15 cellular contexts compared by ENCODE assay signal in the genomic region with DNA sequence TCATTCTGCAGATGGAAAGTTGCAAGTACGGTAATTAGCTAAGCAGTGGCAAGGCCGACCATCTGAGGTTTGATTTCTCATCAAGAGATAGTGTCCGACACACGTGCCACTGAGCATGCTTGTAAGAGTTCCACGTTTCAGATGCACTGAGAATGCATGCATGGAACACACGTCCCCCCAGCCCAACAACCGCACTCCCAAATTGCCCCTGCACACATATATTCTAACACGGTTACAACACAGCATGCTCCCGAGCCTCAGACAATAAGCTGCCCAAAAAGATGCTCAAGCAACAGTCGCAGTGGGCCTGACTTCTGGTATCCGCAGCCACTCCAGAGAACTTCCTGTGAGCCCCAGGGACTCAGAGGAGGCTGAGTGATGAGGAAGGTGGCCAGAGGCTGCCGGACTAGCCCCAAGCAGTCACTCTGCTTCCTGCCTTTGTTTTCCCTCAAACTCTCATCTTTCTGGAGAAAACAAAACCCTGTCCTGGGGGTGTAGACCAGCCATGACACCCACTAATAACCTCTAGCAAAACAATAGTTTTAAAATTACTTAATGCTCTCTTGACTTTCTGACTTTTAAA.
DNase-seq lines count a peak whose midpoint lies in the region; ATAC-seq and TF ChIP-seq lines count a peak whose summit lies in the region.
"Had no signal": no experiment of that assay in that cellular context is flagged by ENCODE, and none has a peak within 500 bp of the region (broad histone marks: within the 10 kb centered on the region; RNA-seq: fewer than 3 reads in every experiment).

No MANE protein-coding gene starts in this region.

- no peak overlapping the region for H3K4me2 ChIP-seq in mesenchymal stem cell (ENCODE audit: low read length, poor library complexity, severe bottlenecking)

- H3K4me1 ChIP-seq in Caco-2 (peaks cover 71% of the 10 kb centered on the region), mesenchymal stem cell (ENCODE audit: control insufficient read depth, insufficient read depth, low read depth, low read length) (peaks cover 10% of the 10 kb centered on the region)

- H2AK5ac ChIP-seq in mesenchymal stem cell (ENCODE audit: low read length, severe bottlenecking), result peak overlapping the region; percentile 20

- peak overlapping the region; percentile 35 for H4K8ac ChIP-seq in mesenchymal stem cell (ENCODE audit: low read length)

- no peak overlapping the region for H3K27ac ChIP-seq in mesenchymal stem cell (ENCODE audit: low read length, poor library complexity, severe bottlenecking)

- no peaks in the 10 kb centered on the region for H3K27me3 ChIP-seq in Caco-2 (replicated peaks; ENCODE audit: control insufficient read depth, insufficient read depth, low read length)
- no peaks in the 10 kb centered on the region for H3K27me3 ChIP-seq in mesenchymal stem cell (ENCODE audit: control insufficient read depth in 1 of 2, insufficient read depth in 1 of 2, low read length in 2 of 2)

- H2BK120ac ChIP-seq in mesenchymal stem cell (ENCODE audit: low read depth, low read length), result no peak overlapping the region

- H3K14ac ChIP-seq in mesenchymal stem cell (ENCODE audit: low read length in 2 of 2), result no peak overlapping the region

- H3K27me3 Mint-ChIP-seq in Caco-2 (ENCODE audit: insufficient read depth, unreplicated experiment), result no peaks in the 10 kb centered on the region
- H3K27me3 Mint-ChIP-seq in activated T-helper 17 cell treated with anti-CD3 and anti-CD28 coated beads, Interleukin-2, amount 50 U/mL, for 72 hours, result no peaks in the 10 kb centered on the region
- no peaks in the 10 kb centered on the region for H3K27me3 Mint-ChIP-seq in activated CD8-positive, alpha-beta T cell treated with anti-CD3 and anti-CD28 coated beads, Interleukin-2, amount 10 ng/mL, durations not matched to agents 7 days and 5 days (ENCODE audit: low read depth)
- H3K27me3 Mint-ChIP-seq: effector memory CD8-positive, alpha-beta T cell; stimulated activated naive CD8-positive, alpha-beta T cell treated with anti-CD3 and anti-CD28 coated beads, Interleukin-15, amount 100 ng/mL, for 72 hours had no signal

- H3K4me3 ChIP-seq in Caco-2 (ENCODE audit: low read depth, low read length), result no peak overlapping the region
- no peak overlapping the region for H3K4me3 ChIP-seq in mesenchymal stem cell (ENCODE audit: insufficient read depth in 1 of 2, low read depth in 1 of 2, low read length in 2 of 2)
- H3K4me3 ChIP-seq: GM23248 had no signal

- DNase-seq in Caco-2, result no peak
- DNase-seq in KBM-7, result peak; percentile 33
- no peak for DNase-seq in mesenchymal stem cell
- no peak for DNase-seq in SIG-M5 treated with dmso at 0.1 percent for 504 hours (lab: John Stamatoyannopoulos, UW; ENCODE audit: unreplicated experiment)
- no peak for DNase-seq in activated CD8-positive, alpha-beta T cell treated with anti-CD3 and anti-CD28 coated beads, Interleukin-2, amount 10 ng/mL, durations not matched to agents 7 days and 5 days
- no peak for DNase-seq in iPS-NIHi11 (ENCODE audit: low spot score)
- DNase-seq: activated CD8-positive, alpha-beta memory T cell treated with anti-CD3 and anti-CD28 coated beads, Interleukin-2, amount 50 U/mL, for 4 hours; amniotic stem cell; effector memory CD8-positive, alpha-beta T cell; GM23248; NCI-H1048; stimulated activated naive CD8-positive, alpha-beta T cell treated with anti-CD3 and anti-CD28 coated beads, Interleukin-15, amount 100 ng/mL, for 72 hours; T1000 had no signal

- POLR2A ChIA-PET in Caco-2 (lab: Charles Lee), result interaction anchor here (0.6 to 2.1 kb wide), 9 partner anchors 11 to 406 kb away, joined by 3 to 22 read pairs (median 11); no protein-coding TSS in a partner anchor
- POLR2A ChIA-PET in activated CD8-positive, alpha-beta T cell treated with anti-CD3 and anti-CD28 coated beads, Interleukin-2, amount 10 ng/mL, durations not matched to agents 7 days and 5 days (lab: Charles Lee), result no interaction called here

- H3K9me3 ChIP-seq in Caco-2 (no peaks in the 10 kb centered on the region; the same call in 1 of the 2 replicates), mesenchymal stem cell (ENCODE audit: control insufficient read depth, low read length) (no peaks in the 10 kb centered on the region)

- BruUV-seq in Caco-2 (replicated peaks; lab: Mats Ljungman, UMichigan), result no TSS peak

- peaks cover 54% of the 10 kb centered on the region for H3K4me1 Mint-ChIP-seq in Caco-2 (ENCODE audit: low read depth, unreplicated experiment)
- peaks cover 19% of the 10 kb centered on the region for H3K4me1 Mint-ChIP-seq in activated T-helper 17 cell treated with anti-CD3 and anti-CD28 coated beads, Interleukin-2, amount 50 U/mL, for 72 hours
- peaks cover 12% of the 10 kb centered on the region for H3K4me1 Mint-ChIP-seq in activated CD8-positive, alpha-beta T cell treated with anti-CD3 and anti-CD28 coated beads, Interleukin-2, amount 10 ng/mL, durations not matched to agents 7 days and 5 days (ENCODE audit: low read depth)

- peak overlapping the region in 1 of 2 experiments; percentile 24 for H3K4ac ChIP-seq in mesenchymal stem cell (ENCODE audit: low read depth in 1 of 2, low read length in 2 of 2)

- no peak for TF ChIP-seq CTCF in Caco-2 (IDR thresholded peaks at IDR 0.05; ENCODE audit: insufficient read depth in 1 of 2, low read depth in 1 of 2, low read length in 1 of 2, severe bottlenecking in 1 of 2, unreplicated experiment in 1 of 2)

- no peak overlapping the region for H2BK15ac ChIP-seq in mesenchymal stem cell (ENCODE audit: low read depth, poor library complexity, severe bottlenecking)

- H3K79me1 ChIP-seq in mesenchymal stem cell (replicated peaks; ENCODE audit: low read length, poor library complexity, severe bottlenecking), result peaks cover 2% of the 10 kb centered on the region

- no peak overlapping the region for H2AFZ ChIP-seq in mesenchymal stem cell (ENCODE audit: low read depth, low read length)
- H2AFZ ChIP-seq: GM23248 had no signal

- H3K27ac Mint-ChIP-seq in Caco-2 (ENCODE audit: unreplicated experiment), result peak overlapping the region; percentile 90
- H3K27ac Mint-ChIP-seq in activated T-helper 17 cell treated with anti-CD3 and anti-CD28 coated beads, Interleukin-2, amount 50 U/mL, for 72 hours, result peak overlapping the region; percentile 6
- no peak overlapping the region for H3K27ac Mint-ChIP-seq in activated CD8-positive, alpha-beta T cell treated with anti-CD3 and anti-CD28 coated beads, Interleukin-2, amount 10 ng/mL, durations not matched to agents 7 days and 5 days
- H3K27ac Mint-ChIP-seq: effector memory CD8-positive, alpha-beta T cell had no signal

- H2BK12ac ChIP-seq in mesenchymal stem cell (ENCODE audit: low read length in 2 of 2), result peak overlapping the region; percentile 72 to 89

- peaks cover 39% of the 10 kb centered on the region for H3K36me3 Mint-ChIP-seq in Caco-2 (ENCODE audit: insufficient read depth, unreplicated experiment)
- H3K36me3 Mint-ChIP-seq in activated T-helper 17 cell treated with anti-CD3 and anti-CD28 coated beads, Interleukin-2, amount 50 U/mL, for 72 hours (ENCODE audit: low read depth), result no peaks in the 10 kb centered on the region
- H3K36me3 Mint-ChIP-seq in activated CD8-positive, alpha-beta T cell treated with anti-CD3 and anti-CD28 coated beads, Interleukin-2, amount 10 ng/mL, durations not matched to agents 7 days and 5 days (ENCODE audit: low read depth), result no peaks in the 10 kb centered on the region

- H3K18ac ChIP-seq in mesenchymal stem cell (ENCODE audit: low read depth in 1 of 2, low read length in 2 of 2), result peak overlapping the region in 1 of 2 experiments; percentile 61

- CTCF ChIA-PET in Caco-2 (lab: Charles Lee), result interaction anchor here (0.6 to 2.6 kb wide), 3 partner anchors 11 to 216 kb away, joined by 4 to 31 read pairs (median 4); no protein-coding TSS in a partner anchor
- CTCF ChIA-PET in activated CD8-positive, alpha-beta T cell treated with anti-CD3 and anti-CD28 coated beads, Interleukin-2, amount 10 ng/mL, durations not matched to agents 7 days and 5 days (lab: Charles Lee), result interaction anchor here (0.9 to 1.2 kb wide), 3 partner anchors 12 to 118 kb away, joined by 3 to 8 read pairs (median 3); no protein-coding TSS in a partner anchor

- H4K91ac ChIP-seq in mesenchymal stem cell (ENCODE audit: low read length), result peak overlapping the region; percentile 37

- ATAC-seq in activated T-helper 17 cell treated with anti-CD3 and anti-CD28 coated beads, Interleukin-2, amount 50 U/mL, for 72 hours (replicated peaks), result no peak
- ATAC-seq in GM19467 (IDR thresholded peaks at IDR 0.05; ENCODE audit: unreplicated experiment), result no peak
- ATAC-seq in activated CD8-positive, alpha-beta T cell treated with anti-CD3 and anti-CD28 coated beads, Interleukin-2, amount 10 ng/mL, durations not matched to agents 7 days and 5 days, result no peak
- ATAC-seq: effector memory CD8-positive, alpha-beta T cell; stimulated activated naive CD8-positive, alpha-beta T cell treated with anti-CD3 and anti-CD28 coated beads, Interleukin-15, amount 100 ng/mL, for 72 hours had no signal

- WGBS in mesenchymal stem cell, result 93% methylated on average over 12 of the region's 12 CpGs

- no peak overlapping the region for H2BK5ac ChIP-seq in mesenchymal stem cell (ENCODE audit: low read depth, low read length, poor library complexity, severe bottlenecking)

- in situ Hi-C loops in KBM-7 (cut with MboI; ENCODE audit: low pct_unique_long_range_greater_than_20kb, low sequenced_read_pairs), result loop anchor here (25.0 kb wide), 1 partner anchor 367 kb away; no protein-coding TSS in a partner anchor

- intact Hi-C loops in Caco-2 (cut with micrococcal nuclease; ENCODE audit: unreplicated experiment), result loop anchor here (1.0 kb wide), 3 partner anchors 10 to 51 kb away; no protein-coding TSS in a partner anchor

- no peak overlapping the region for H3K9ac ChIP-seq in mesenchymal stem cell (ENCODE audit: low read length)

- H3K23ac ChIP-seq in mesenchymal stem cell (ENCODE audit: low read length in 2 of 2), result peak overlapping the region in 1 of 2 experiments; percentile 34

- H3K9me3 Mint-ChIP-seq in Caco-2 (ENCODE audit: unreplicated experiment), result no peaks in the 10 kb centered on the region
- no peaks in the 10 kb centered on the region for H3K9me3 Mint-ChIP-seq in activated T-helper 17 cell treated with anti-CD3 and anti-CD28 coated beads, Interleukin-2, amount 50 U/mL, for 72 hours
- no peaks in the 10 kb centered on the region for H3K9me3 Mint-ChIP-seq in activated CD8-positive, alpha-beta T cell treated with anti-CD3 and anti-CD28 coated beads, Interleukin-2, amount 10 ng/mL, durations not matched to agents 7 days and 5 days (ENCODE audit: insufficient read depth)
- H3K9me3 Mint-ChIP-seq: effector memory CD8-positive, alpha-beta T cell; stimulated activated naive CD8-positive, alpha-beta T cell treated with anti-CD3 and anti-CD28 coated beads, Interleukin-15, amount 100 ng/mL, for 72 hours had no signal

- peak overlapping the region; percentile 67 for H3K4me3 Mint-ChIP-seq in Caco-2 (ENCODE audit: unreplicated experiment)
- H3K4me3 Mint-ChIP-seq in activated T-helper 17 cell treated with anti-CD3 and anti-CD28 coated beads, Interleukin-2, amount 50 U/mL, for 72 hours, result peak overlapping the region; percentile 56
- H3K4me3 Mint-ChIP-seq in activated CD8-positive, alpha-beta T cell treated with anti-CD3 and anti-CD28 coated beads, Interleukin-2, amount 10 ng/mL, durations not matched to agents 7 days and 5 days, result no peak overlapping the region
- H3K4me3 Mint-ChIP-seq: effector memory CD8-positive, alpha-beta T cell; stimulated activated naive CD8-positive, alpha-beta T cell treated with anti-CD3 and anti-CD28 coated beads, Interleukin-15, amount 100 ng/mL, for 72 hours had no signal

- H3K36me3 ChIP-seq in Caco-2 (ENCODE audit: control insufficient read depth, insufficient read depth, low read length), result no peaks in the 10 kb centered on the region
- no peaks in the 10 kb centered on the region for H3K36me3 ChIP-seq in mesenchymal stem cell (ENCODE audit: control insufficient read depth in 1 of 2, insufficient read depth in 2 of 2, low read depth in 1 of 2, low read length in 2 of 2)
